14 cellular contexts compared by ENCODE assay signal in the genomic region with DNA sequence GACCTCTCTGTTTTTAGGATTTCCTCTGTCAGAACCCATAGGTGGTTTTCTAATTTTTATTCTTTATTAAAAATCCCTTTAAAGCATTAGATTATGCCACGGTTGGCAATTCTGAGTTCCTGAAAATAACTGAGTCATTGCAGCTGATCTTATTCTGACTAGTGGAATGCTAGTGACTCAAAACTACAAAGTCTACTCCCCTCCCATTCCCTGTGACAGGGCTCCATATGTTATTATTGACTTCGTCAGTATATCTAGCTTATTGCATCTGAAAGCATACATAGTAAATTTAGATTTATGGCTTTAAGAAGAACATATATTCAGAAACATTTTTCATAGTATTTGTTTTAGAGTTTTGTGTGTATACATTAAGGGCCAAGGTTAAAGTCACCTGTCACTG. TPM values are rescaled to one million over a fixed set of nuclear protein-coding genes. Genes with fewer than 3 reads are reported as not detected.
DNase-seq lines count a peak whose midpoint lies in the region; ATAC-seq lines count a peak whose summit lies in the region.
"Had no signal": no experiment of that assay in that cellular context is flagged by ENCODE, and none has a peak within 500 bp of the region (broad histone marks: within the 10 kb centered on the region; RNA-seq: fewer than 3 reads in every experiment).

No MANE protein-coding gene starts in this region.

- no peak overlapping the region for H3K4me3 Mint-ChIP-seq in activated T-helper 17 cell treated with anti-CD3 and anti-CD28 coated beads, Interleukin-2, amount 50 U/mL, for 72 hours
- H3K4me3 Mint-ChIP-seq: activated CD8-positive, alpha-beta T cell treated with anti-CD3 and anti-CD28 coated beads, Interleukin-2, amount 10 ng/mL, durations not matched to agents 7 days and 5 days; activated naive CD4-positive, alpha-beta T cell treated with anti-CD3 and anti-CD28 coated beads, Interleukin-2, amount 50 U/mL, for 24 hours; endodermal cell; natural killer cell treated with Interleukin-12 subunit alpha and Interleukin-12 subunit beta and Interleukin-15 and Interleukin-18, amount 100 ng/mL, for 72 hours had no signal

- DNase-seq in HPDE6-E6E7 (ENCODE audit: extremely low spot score) = peak; percentile 38
- peak; percentile 52 for DNase-seq in fibroblast of the conjunctiva (ENCODE audit: low read depth)
- no peak for DNase-seq in stimulated activated naive CD8-positive, alpha-beta T cell treated with anti-CD3 and anti-CD28 coated beads, Interleukin-15, Interleukin-2, amounts not matched to agents 100 U/mL and 50 U/mL, for 24 hours
- DNase-seq in NCI-H2227 treated with DMSO at 0.1 percent for 48 hours (lab: John Stamatoyannopoulos, UW) = no peak
- DNase-seq: activated CD8-positive, alpha-beta T cell treated with anti-CD3 and anti-CD28 coated beads, Interleukin-2, amount 10 ng/mL, durations not matched to agents 7 days and 5 days; endodermal cell; NCI-H146; spleen; T-helper 1 cell had no signal

- H3K4me1 Mint-ChIP-seq in activated T-helper 17 cell treated with anti-CD3 and anti-CD28 coated beads, Interleukin-2, amount 50 U/mL, for 72 hours = peaks cover 32% of the 10 kb centered on the region

- peak; percentile 97 for ATAC-seq in activated T-helper 17 cell treated with anti-CD3 and anti-CD28 coated beads, Interleukin-2, amount 50 U/mL, for 72 hours (replicated peaks)
- ATAC-seq in stimulated activated naive CD8-positive, alpha-beta T cell treated with anti-CD3 and anti-CD28 coated beads, Interleukin-15, Interleukin-2, amounts not matched to agents 100 U/mL and 50 U/mL, for 24 hours = peak; percentile 28
- ATAC-seq in HG03108 (IDR thresholded peaks at IDR 0.05; ENCODE audit: unreplicated experiment) (no peak), GM21423 (IDR thresholded peaks at IDR 0.05; ENCODE audit: unreplicated experiment) (no peak)
- ATAC-seq: activated CD8-positive, alpha-beta T cell treated with anti-CD3 and anti-CD28 coated beads, Interleukin-2, amount 10 ng/mL, durations not matched to agents 7 days and 5 days had no signal

- peaks cover 4% of the 10 kb centered on the region for H3K9me3 Mint-ChIP-seq in activated T-helper 17 cell treated with anti-CD3 and anti-CD28 coated beads, Interleukin-2, amount 50 U/mL, for 72 hours
- H3K9me3 Mint-ChIP-seq: endodermal cell had no signal

- H3K27me3 Mint-ChIP-seq in activated T-helper 17 cell treated with anti-CD3 and anti-CD28 coated beads, Interleukin-2, amount 50 U/mL, for 72 hours = no peaks in the 10 kb centered on the region
- H3K27me3 Mint-ChIP-seq: activated naive CD4-positive, alpha-beta T cell treated with anti-CD3 and anti-CD28 coated beads, Interleukin-2, amount 50 U/mL, for 24 hours; natural killer cell treated with Interleukin-12 subunit alpha and Interleukin-12 subunit beta and Interleukin-15 and Interleukin-18, amount 100 ng/mL, for 72 hours had no signal

- peak overlapping the region; percentile 65 for H3K27ac Mint-ChIP-seq in activated T-helper 17 cell treated with anti-CD3 and anti-CD28 coated beads, Interleukin-2, amount 50 U/mL, for 72 hours
- H3K27ac Mint-ChIP-seq: activated CD8-positive, alpha-beta T cell treated with anti-CD3 and anti-CD28 coated beads, Interleukin-2, amount 10 ng/mL, durations not matched to agents 7 days and 5 days; activated naive CD4-positive, alpha-beta T cell treated with anti-CD3 and anti-CD28 coated beads, Interleukin-2, amount 50 U/mL, for 24 hours; endodermal cell; natural killer cell treated with Interleukin-12 subunit alpha and Interleukin-12 subunit beta and Interleukin-15 and Interleukin-18, amount 100 ng/mL, for 72 hours had no signal

- H3K36me3 Mint-ChIP-seq in activated T-helper 17 cell treated with anti-CD3 and anti-CD28 coated beads, Interleukin-2, amount 50 U/mL, for 72 hours (ENCODE audit: low read depth) = peaks cover 35% of the 10 kb centered on the region

RNA-seq across cellular contexts. Expression of a gene that starts 38.5 kb away (rescaled TPM):
- 100 to 1,000 TPM in 1 of 2 donors, 10 to 100 TPM in 1; 31.6 to 159 TPM for total RNA-seq in activated T-helper 17 cell treated with anti-CD3 and anti-CD28 coated beads, Interleukin-2, amount 50 U/mL, for 72 hours

Comparison
In these comparisons a context has a peak if more than half of its experiments do, and no peak if none do; other contexts are left out.
1. DNase-seq: peak in HPDE6-E6E7 (single experiment) and fibroblast of the conjunctiva (single experiment); none in stimulated activated naive CD8-positive, alpha-beta T cell treated with anti-CD3 and anti-CD28 coated beads, Interleukin-15, Interleukin-2, amounts not matched to agents 100 U/mL and 50 U/mL, for 24 hours (single experiment) and NCI-H2227 treated with DMSO at 0.1 percent for 48 hours (single experiment).
2. ATAC-seq: peak in activated T-helper 17 cell treated with anti-CD3 and anti-CD28 coated beads, Interleukin-2, amount 50 U/mL, for 72 hours (single experiment) and stimulated activated naive CD8-positive, alpha-beta T cell treated with anti-CD3 and anti-CD28 coated beads, Interleukin-15, Interleukin-2, amounts not matched to agents 100 U/mL and 50 U/mL, for 24 hours (single experiment); none in HG03108 (single experiment) and GM21423 (single experiment).